In genomic region chr12:116735084-116735483, GRCh38 we compare ENCODE assay signal across 16 cellular contexts. TPM values are rescaled to one million over a fixed set of nuclear protein-coding genes. Genes with fewer than 3 reads are reported as not detected.
DNase-seq lines count a peak whose midpoint lies in the region; ATAC-seq and TF ChIP-seq lines count a peak whose summit lies in the region.
"Had no signal": no experiment of that assay in that cellular context is flagged by ENCODE, and none has a peak within 500 bp of the region (broad histone marks: within the 10 kb centered on the region; RNA-seq: fewer than 3 reads in every experiment).

No MANE protein-coding gene starts in this region.

- H2AFZ ChIP-seq in PC-3 (ENCODE audit: low read length): no peak overlapping the region

- no peaks in the 10 kb centered on the region for H3K9me2 ChIP-seq in PC-3 (replicated peaks; ENCODE audit: low read length)

- H3K79me2 ChIP-seq in PC-3 (ENCODE audit: low read length): peaks cover 68% of the 10 kb centered on the region

- TF ChIP-seq POLR2A in thyroid gland (IDR thresholded peaks at IDR 0.05): no peak

- DNase-seq in activated naive CD8-positive, alpha-beta T cell treated with anti-CD3 and anti-CD28 coated beads, Interleukin-2, amount 10 ng/mL, durations not matched to agents 7 days and 5 days: no peak
- DNase-seq in activated naive CD8-positive, alpha-beta T cell treated with anti-CD3 and anti-CD28 coated beads for 36 hours: no peak
- no peak for DNase-seq in PC-3
- DNase-seq in islet precursor cell: peak; percentile 32
- DNase-seq in thyroid gland: peak in 1 of 2 donors; percentile 58
- no peak for DNase-seq in amygdala (lab: John Stamatoyannopoulos, UW)
- no peak for DNase-seq in GF-D8 (lab: John Stamatoyannopoulos, UW)
- DNase-seq in GM20000 (ENCODE audit: low spot score): no peak
- DNase-seq: activated gamma-delta T cell; effector CD8-positive, alpha-beta T cell; esophagus squamous epithelium; NCI-H1105 treated with DMSO at 0.1 percent for 48 hours; tibial artery had no signal

- H3K27ac Mint-ChIP-seq in activated naive CD8-positive, alpha-beta T cell treated with anti-CD3 and anti-CD28 coated beads, Interleukin-2, amount 10 ng/mL, durations not matched to agents 7 days and 5 days: no peak overlapping the region
- H3K27ac Mint-ChIP-seq in activated naive CD8-positive, alpha-beta T cell treated with anti-CD3 and anti-CD28 coated beads for 36 hours: no peak overlapping the region
- H3K27ac Mint-ChIP-seq: WTC11 had no signal

- H3K36me3 Mint-ChIP-seq in activated naive CD8-positive, alpha-beta T cell treated with anti-CD3 and anti-CD28 coated beads, Interleukin-2, amount 10 ng/mL, durations not matched to agents 7 days and 5 days: peaks cover 14% of the 10 kb centered on the region
- peaks cover 10% of the 10 kb centered on the region for H3K36me3 Mint-ChIP-seq in activated naive CD8-positive, alpha-beta T cell treated with anti-CD3 and anti-CD28 coated beads for 36 hours

- H3K4me3 ChIP-seq in PC-3 (ENCODE audit: low read length) (no peak overlapping the region), thyroid gland (replicated peaks in 1 of 3) (no peak overlapping the region)
- H3K4me3 ChIP-seq: esophagus squamous epithelium, tibial artery had no signal

- BruUV-seq in PC-3 (replicated peaks; lab: Mats Ljungman, UMichigan): no TSS peak

- CTCF ChIA-PET in PC-3 (lab: Charles Lee): no interaction called here

- WGBS in thyroid gland, 2 donors: 67 to 70% methylated on average over 10 of the region's 10 CpGs

- H3K27me3 Mint-ChIP-seq in activated naive CD8-positive, alpha-beta T cell treated with anti-CD3 and anti-CD28 coated beads, Interleukin-2, amount 10 ng/mL, durations not matched to agents 7 days and 5 days: no peaks in the 10 kb centered on the region
- no peaks in the 10 kb centered on the region for H3K27me3 Mint-ChIP-seq in activated naive CD8-positive, alpha-beta T cell treated with anti-CD3 and anti-CD28 coated beads for 36 hours

- no peaks in the 10 kb centered on the region for H3K9me3 Mint-ChIP-seq in activated naive CD8-positive, alpha-beta T cell treated with anti-CD3 and anti-CD28 coated beads, Interleukin-2, amount 10 ng/mL, durations not matched to agents 7 days and 5 days
- no peaks in the 10 kb centered on the region for H3K9me3 Mint-ChIP-seq in activated naive CD8-positive, alpha-beta T cell treated with anti-CD3 and anti-CD28 coated beads for 36 hours
- H3K9me3 Mint-ChIP-seq: WTC11 had no signal

- H3K36me3 ChIP-seq in PC-3 (ENCODE audit: low read depth, low read length) (peaks cover 19% of the 10 kb centered on the region), thyroid gland (peaks cover 10 to 13% of the 10 kb centered on the region in 2 donors)

- no peaks in the 10 kb centered on the region for H3K27me3 ChIP-seq in PC-3 (ENCODE audit: low read length)
- no peaks in the 10 kb centered on the region for H3K27me3 ChIP-seq in thyroid gland
- H3K27me3 ChIP-seq: esophagus squamous epithelium, tibial artery had no signal

- H3K4me3 Mint-ChIP-seq in activated naive CD8-positive, alpha-beta T cell treated with anti-CD3 and anti-CD28 coated beads, Interleukin-2, amount 10 ng/mL, durations not matched to agents 7 days and 5 days: peak overlapping the region; percentile 28
- H3K4me3 Mint-ChIP-seq in activated naive CD8-positive, alpha-beta T cell treated with anti-CD3 and anti-CD28 coated beads for 36 hours: no peak overlapping the region
- H3K4me3 Mint-ChIP-seq: WTC11 had no signal

- H3K9ac ChIP-seq in PC-3 (ENCODE audit: low read length): no peak overlapping the region

- ATAC-seq in activated naive CD8-positive, alpha-beta T cell treated with anti-CD3 and anti-CD28 coated beads, Interleukin-2, amount 10 ng/mL, durations not matched to agents 7 days and 5 days (ENCODE audit: low read depth): no peak
- ATAC-seq in PC-3: no peak
- ATAC-seq: Right ventricle myocardium inferior, sciatic nerve, WTC11 had no signal

- H3K4me1 ChIP-seq in PC-3 (ENCODE audit: insufficient read depth, low read length) (peaks cover 35% of the 10 kb centered on the region), thyroid gland (peaks cover 48 to 56% of the 10 kb centered on the region in 2 donors)

- H3F3A ChIP-seq in PC-3 (ENCODE audit: low read length, unreplicated experiment): no peaks in the 10 kb centered on the region

- intact Hi-C loops in PC-3 (cut with micrococcal nuclease): loop anchor here (5.0 kb wide), 3 partner anchors 127 to 222 kb away; no protein-coding TSS in a partner anchor
- intact Hi-C loops in thyroid gland (cut with DNase I): no loop called here

- H3K4me1 Mint-ChIP-seq in activated naive CD8-positive, alpha-beta T cell treated with anti-CD3 and anti-CD28 coated beads, Interleukin-2, amount 10 ng/mL, durations not matched to agents 7 days and 5 days: peaks cover 15% of the 10 kb centered on the region
- peaks cover 30% of the 10 kb centered on the region for H3K4me1 Mint-ChIP-seq in activated naive CD8-positive, alpha-beta T cell treated with anti-CD3 and anti-CD28 coated beads for 36 hours

- H3K27ac ChIP-seq in PC-3 (ENCODE audit: low read length): peak overlapping the region; percentile 28
- peak overlapping the region; percentile 70 to 87 (median 79) for H3K27ac ChIP-seq in thyroid gland
- H3K27ac ChIP-seq: esophagus squamous epithelium, tibial artery had no signal

- TF ChIP-seq CTCF in PC-3 (conservative IDR thresholded peaks at IDR 0.05; ENCODE audit: low read depth, low read length) (no peak), thyroid gland (IDR thresholded peaks at IDR 0.05) (no peak), GM20000 (IDR thresholded peaks at IDR 0.05; ENCODE audit: extremely low read depth, missing control alignments) (no peak)

- peaks cover 15% of the 10 kb centered on the region for H4K20me1 ChIP-seq in PC-3 (ENCODE audit: low read length)

- H3K4me2 ChIP-seq in PC-3 (ENCODE audit: low read length): no peak overlapping the region

- H3K9me3 ChIP-seq in PC-3 (ENCODE audit: low read length) (no peaks in the 10 kb centered on the region), thyroid gland (no peaks in the 10 kb centered on the region)
- H3K9me3 ChIP-seq: esophagus squamous epithelium, tibial artery had no signal

- POLR2A ChIA-PET in activated naive CD8-positive, alpha-beta T cell treated with anti-CD3 and anti-CD28 coated beads, Interleukin-2, amount 10 ng/mL, durations not matched to agents 7 days and 5 days (lab: Charles Lee): no interaction called here
- POLR2A ChIA-PET in PC-3 (lab: Charles Lee; ENCODE audit: unreplicated experiment): no interaction called here

RNA-seq across cellular contexts. Expression of gene SPRING1, which starts 2.8 kb away (rescaled TPM):
- 10 to 100 TPM; 26.5 to 26.7 TPM for total RNA-seq in activated naive CD8-positive, alpha-beta T cell treated with anti-CD3 and anti-CD28 coated beads, Interleukin-2, amount 10 ng/mL, durations not matched to agents 7 days and 5 days
- 10 to 100 TPM; 25.4 to 28.0 TPM for total RNA-seq in activated naive CD8-positive, alpha-beta T cell treated with anti-CD3 and anti-CD28 coated beads for 36 hours
- total RNA-seq in PC-3 (2014; rRNA removed) (33.4 and 45.2 TPM in 2 replicates), thyroid gland (100 to 1,000 TPM in 2 of 4 donors, 10 to 100 TPM in 2; 88.0 to 163 (median 124) TPM)

RNA-seq across cellular contexts. Expression of gene RNFT2, which starts 3.0 kb away (rescaled TPM):
- total RNA-seq in activated naive CD8-positive, alpha-beta T cell treated with anti-CD3 and anti-CD28 coated beads, Interleukin-2, amount 10 ng/mL, durations not matched to agents 7 days and 5 days: 10 to 100 TPM; 10.8 to 11.4 TPM
- 10 to 100 TPM; 14.8 to 16.9 TPM for total RNA-seq in activated naive CD8-positive, alpha-beta T cell treated with anti-CD3 and anti-CD28 coated beads for 36 hours
- total RNA-seq in PC-3 (2014; rRNA removed): 12.6 and 15.8 TPM in 2 replicates
- total RNA-seq in thyroid gland: 1 to 10 TPM; 2.3 to 5.0 (median 4.5) TPM
